In the genomic region with DNA sequence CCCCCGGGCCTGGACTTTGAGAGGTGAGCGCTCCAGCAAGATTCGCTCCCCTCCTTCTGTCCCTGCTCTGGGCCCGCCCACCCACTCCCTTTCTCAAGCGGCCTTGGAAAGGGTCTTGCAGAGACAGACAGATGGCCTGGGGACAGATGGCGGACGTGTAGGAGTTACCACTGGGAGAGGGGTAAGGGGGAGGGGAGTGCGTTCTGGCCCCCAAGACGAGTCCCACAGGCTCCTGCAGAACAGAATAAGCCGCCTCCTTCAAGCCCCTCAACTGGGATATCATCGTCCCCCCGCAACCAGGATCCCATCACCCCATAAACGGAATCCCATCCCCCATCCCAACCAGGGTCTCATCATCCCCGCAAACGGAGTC, we compare ENCODE assay signal across 8 cellular contexts. TPM values are rescaled to one million over a fixed set of nuclear protein-coding genes. Genes with fewer than 3 reads are reported as not detected.
DNase-seq lines count a peak whose midpoint lies in the region; ATAC-seq and TF ChIP-seq lines count a peak whose summit lies in the region.

No MANE protein-coding gene starts in this region.

- WGBS in psoas muscle, 3 donors, result 31 to 39% (median 34%) methylated on average over 13 to 15 of the region's 15 CpGs

- intact Hi-C loops in PC-9 (cut with micrococcal nuclease; ENCODE audit: unreplicated experiment) (loop anchor here (5.0 kb wide), 3 partner anchors 113 to 178 kb away; a partner anchor contains a TSS), psoas muscle (cut with DNase I) (loop anchor here (1.0 to 5.0 kb wide), 5 partner anchors 59 to 228 kb away; a partner anchor contains a TSS)

- CTCF ChIA-PET in PC-9 (lab: Charles Lee), result interaction anchor here (0.6 to 0.7 kb wide), 2 partner anchors 57 to 63 kb away, joined by 4 to 15 read pairs; no protein-coding TSS in a partner anchor

- no peak overlapping the region for H2AFZ ChIP-seq in PC-9
- H2AFZ ChIP-seq in fibroblast of lung (ENCODE audit: low read length), result peak overlapping the region; percentile 76

- H3K79me2 ChIP-seq in PC-9 (ENCODE audit: low read depth) (no peaks in the 10 kb centered on the region), fibroblast of lung (ENCODE audit: control insufficient read depth, insufficient read depth, low read length) (peaks cover 3% of the 10 kb centered on the region)

- TF ChIP-seq CTCF in GM06990 (IDR thresholded peaks at IDR 0.05; ENCODE audit: insufficient read depth, low read length, poor library complexity, severe bottlenecking) (no peak), PC-9 (conservative IDR thresholded peaks at IDR 0.05) (no peak), fibroblast of lung (conservative IDR thresholded peaks at IDR 0.05 in 1 of 2, IDR thresholded peaks at IDR 0.05 in 1 of 2; ENCODE audit: low read depth in 1 of 2, low read length in 2 of 2) (no peak), psoas muscle (IDR thresholded peaks at IDR 0.05) (no peak)

- POLR2A ChIA-PET in PC-9 (lab: Charles Lee; ENCODE audit: unreplicated experiment), result no interaction called here

- H3K4me3 ChIP-seq in GM06990 (replicated peaks; ENCODE audit: low read depth, low read length) (peak overlapping the region; percentile 54), PC-9 (no peak overlapping the region; the same call in 1 of the 2 replicates), fibroblast of lung (replicated peaks in 1 of 4; ENCODE audit: control extremely low read depth in 1 of 4, insufficient read depth in 1 of 4, low read depth in 3 of 4, low read length in 4 of 4) (peak overlapping the region; percentile 34 to 57 (median 42)), psoas muscle (peak overlapping the region; percentile 69)

- TF ChIP-seq POLR2A in GM18505 (IDR thresholded peaks at IDR 0.05; ENCODE audit: borderline replicate concordance, extremely low read depth, insufficient read depth, insufficient read length), result no peak

- H3K9ac ChIP-seq in fibroblast of lung (ENCODE audit: insufficient read depth, low read length), result peak overlapping the region; percentile 49

- BruUV-seq in PC-9 (replicated peaks; lab: Mats Ljungman, UMichigan), result no TSS peak

- no peak for DNase-seq in GM06990 (ENCODE audit: extremely low read depth, insufficient read length)
- no peak for DNase-seq in PC-9
- no peak for DNase-seq in fibroblast of lung (ENCODE audit: low read depth in 2 of 2)
- no peak for DNase-seq in psoas muscle
- no peak for DNase-seq in cortex of kidney (lab: John Stamatoyannopoulos, UW)
- DNase-seq in HK-2 (ENCODE audit: unreplicated experiment), result no peak

- no peaks in the 10 kb centered on the region for H3F3A ChIP-seq in PC-9 (ENCODE audit: insufficient read depth, low read depth)

- H3K27ac ChIP-seq in PC-9 (no peak overlapping the region), fibroblast of lung (ENCODE audit: insufficient read depth, low read length) (no peak overlapping the region), psoas muscle (no peak overlapping the region)

- peak overlapping the region; percentile 61; the same call in 1 of the 2 replicates for H3K4me2 ChIP-seq in PC-9
- H3K4me2 ChIP-seq in fibroblast of lung (ENCODE audit: extremely low read depth, insufficient read depth, low read length), result peak overlapping the region; percentile 89

- H3K9me2 ChIP-seq in PC-9 (ENCODE audit: insufficient read depth), result no peaks in the 10 kb centered on the region

- H3K27me3 ChIP-seq in GM06990 (replicated peaks; ENCODE audit: control insufficient read depth, insufficient read depth, low read length) (no peaks in the 10 kb centered on the region), PC-9 (ENCODE audit: insufficient read depth, low read depth) (no peaks in the 10 kb centered on the region), fibroblast of lung (ENCODE audit: control insufficient read depth, insufficient read depth, low read length) (no peaks in the 10 kb centered on the region), psoas muscle (ENCODE audit: insufficient read depth in 3 of 3, low read length in 2 of 3) (no peaks in the 10 kb centered on the region)

- no peak for ATAC-seq in psoas muscle
- ATAC-seq in GM18505 (IDR thresholded peaks at IDR 0.05; ENCODE audit: unreplicated experiment), result no peak
- no peak for ATAC-seq in HG02571 (IDR thresholded peaks at IDR 0.05; ENCODE audit: unreplicated experiment)

- H3K36me3 ChIP-seq in GM06990 (ENCODE audit: control insufficient read depth, insufficient read depth, low read length) (no peaks in the 10 kb centered on the region), PC-9 (ENCODE audit: low read depth) (no peaks in the 10 kb centered on the region), fibroblast of lung (ENCODE audit: control insufficient read depth, insufficient read depth, low read length) (no peaks in the 10 kb centered on the region), psoas muscle (ENCODE audit: insufficient read depth in 1 of 2, low read depth in 1 of 2) (no peaks in the 10 kb centered on the region)

- no peaks in the 10 kb centered on the region for H4K20me1 ChIP-seq in PC-9 (ENCODE audit: insufficient read depth)
- H4K20me1 ChIP-seq in fibroblast of lung (ENCODE audit: control insufficient read depth, extremely low read depth, insufficient read depth, low read length), result no peaks in the 10 kb centered on the region

- H3K9me3 ChIP-seq in PC-9 (ENCODE audit: insufficient read depth, low read depth), result no peaks in the 10 kb centered on the region
- H3K9me3 ChIP-seq in fibroblast of lung (ENCODE audit: control insufficient read depth, insufficient read depth, low read depth, low read length), result no peaks in the 10 kb centered on the region
- no peaks in the 10 kb centered on the region for H3K9me3 ChIP-seq in psoas muscle

- no peaks in the 10 kb centered on the region; the same call in 1 of the 2 replicates for H3K4me1 ChIP-seq in PC-9 (replicated peaks; ENCODE audit: insufficient read depth)
- H3K4me1 ChIP-seq in fibroblast of lung (ENCODE audit: control insufficient read depth, extremely low read depth, insufficient read depth, low read length), result peaks cover 23% of the 10 kb centered on the region
- H3K4me1 ChIP-seq in psoas muscle, result peaks cover 7% of the 10 kb centered on the region

RNA-seq across cellular contexts. Expression of a gene that starts 3.6 kb away (rescaled TPM):
- total RNA-seq in PC-9 (2021) (17.8 and 18.6 TPM in 2 replicates), fibroblast of lung (1.5 and 4.0 TPM in 2 replicates), psoas muscle (1 to 10 TPM; 3.1 to 5.1 (median 3.8) TPM)
- polyA plus RNA-seq in fibroblast of lung (2.3 and 3.0 TPM in 2 replicates), psoas muscle (1 to 10 TPM; 2.4 to 3.5 (median 2.8) TPM)
- 3.2 and 4.4 TPM in 2 replicates for polyA plus RNA-seq in fibroblast of lung (2012)
- polyA minus RNA-seq in fibroblast of lung (ENCODE audit: low replicate concordance), result 3.5 and 4.9 TPM in 2 replicates

RNA-seq across cellular contexts. Expression of a gene that starts 34.4 kb away (rescaled TPM):
- total RNA-seq in PC-9 (2021) (60.1 and 76.3 TPM in 2 replicates), fibroblast of lung (140 and 181 TPM in 2 replicates), psoas muscle (10 to 100 TPM; 11.4 to 24.0 (median 19.1) TPM)
- polyA plus RNA-seq in fibroblast of lung (167 and 190 TPM in 2 replicates), psoas muscle (100 to 1,000 TPM in 1 of 3 donors, 10 to 100 TPM in 2; 23.9 to 164 (median 40.0) TPM)
- polyA plus RNA-seq in fibroblast of lung (2012), result 303 and 376 TPM in 2 replicates
- 108 and 137 TPM in 2 replicates for polyA minus RNA-seq in fibroblast of lung (ENCODE audit: low replicate concordance)
